In the genomic region with DNA sequence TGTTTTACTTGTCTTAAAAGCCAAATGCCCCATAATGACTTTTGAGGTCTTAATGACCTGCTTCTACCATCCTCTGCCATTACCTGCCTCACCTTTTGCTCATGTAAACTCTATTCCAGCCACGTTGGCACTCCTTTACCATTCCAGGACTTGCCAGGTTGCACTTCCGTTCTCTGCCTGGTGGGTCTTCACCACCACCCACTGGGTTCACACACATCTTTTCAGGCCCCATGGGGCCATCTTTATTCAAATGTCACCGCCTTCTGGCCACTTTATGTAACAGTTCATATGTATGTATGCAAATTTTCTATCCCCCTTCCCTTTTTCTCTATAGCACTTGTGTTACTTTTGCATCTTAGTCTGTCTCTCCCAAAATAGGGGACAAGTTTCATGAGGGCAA, we compare ENCODE assay signal across 11 cellular contexts. TPM values are rescaled to one million over a fixed set of nuclear protein-coding genes. Genes with fewer than 3 reads are reported as not detected.
DNase-seq lines count a peak whose midpoint lies in the region; ATAC-seq and TF ChIP-seq lines count a peak whose summit lies in the region.
"Had no signal": no experiment of that assay in that cellular context is flagged by ENCODE, and none has a peak within 500 bp of the region (broad histone marks: within the 10 kb centered on the region; RNA-seq: fewer than 3 reads in every experiment).

No MANE protein-coding gene starts in this region.

- peaks cover 39% of the 10 kb centered on the region for H3K36me3 Mint-ChIP-seq in natural killer cell
- H3K36me3 Mint-ChIP-seq in natural killer cell treated with Interleukin-12 subunit alpha and Interleukin-12 subunit beta and Interleukin-15 and Interleukin-18, amount 100 ng/mL, for 72 hours, result peaks cover 39% of the 10 kb centered on the region

- no peaks in the 10 kb centered on the region for H3K4me1 Mint-ChIP-seq in natural killer cell
- H3K4me1 Mint-ChIP-seq in natural killer cell treated with Interleukin-12 subunit alpha and Interleukin-12 subunit beta and Interleukin-15 and Interleukin-18, amount 100 ng/mL, for 72 hours (ENCODE audit: low read depth in 2 of 2), result peaks cover 0 to 7% of the 10 kb centered on the region in 2 donors

- H3F3A ChIP-seq in PC-3 (ENCODE audit: low read length, unreplicated experiment), result peaks cover 8% of the 10 kb centered on the region

- no peak overlapping the region for H3K4me3 Mint-ChIP-seq in natural killer cell
- no peak overlapping the region for H3K4me3 Mint-ChIP-seq in natural killer cell treated with Interleukin-12 subunit alpha and Interleukin-12 subunit beta and Interleukin-15 and Interleukin-18, amount 100 ng/mL, for 72 hours
- H3K4me3 Mint-ChIP-seq: stimulated activated naive CD8-positive, alpha-beta T cell treated with anti-CD3 and anti-CD28 coated beads, Interleukin-15, Interleukin-2, amounts not matched to agents 100 ng/mL and 50 ng/mL, for 24 hours had no signal

- POLR2A ChIA-PET in PC-3 (lab: Charles Lee; ENCODE audit: unreplicated experiment), result no interaction called here

- H3K79me2 ChIP-seq in PC-3 (ENCODE audit: low read length), result peaks cover 4% of the 10 kb centered on the region; the same call in 1 of the 2 replicates

- peak overlapping the region; percentile 3 for H3K27ac Mint-ChIP-seq in natural killer cell
- H3K27ac Mint-ChIP-seq in natural killer cell treated with Interleukin-12 subunit alpha and Interleukin-12 subunit beta and Interleukin-15 and Interleukin-18, amount 100 ng/mL, for 72 hours, result peak overlapping the region in 1 of 2 donors; percentile 1

- intact Hi-C loops in natural killer cell (cut with micrococcal nuclease), result no loop called here
- intact Hi-C loops in PC-3 (cut with micrococcal nuclease), result loop anchor here (1.0 to 5.0 kb wide), 6 partner anchors 34 to 236 kb away; partner anchors contain the start of gene ATP2A2

- peak overlapping the region; percentile 73 for H3K27ac ChIP-seq in PC-3 (ENCODE audit: low read length)
- H3K27ac ChIP-seq: SK-N-MC had no signal

- H3K36me3 ChIP-seq in PC-3 (ENCODE audit: low read depth, low read length), result peaks cover 97% of the 10 kb centered on the region

- TF ChIP-seq CTCF in natural killer cell (IDR thresholded peaks at IDR 0.05), result no peak
- peak; percentile 61 for TF ChIP-seq CTCF in PC-3 (conservative IDR thresholded peaks at IDR 0.05; ENCODE audit: low read depth, low read length)
- peak; percentile 23 for TF ChIP-seq CTCF in fibroblast of pulmonary artery (IDR thresholded peaks at IDR 0.05; ENCODE audit: low read length, missing control alignments)

- H3K4me1 ChIP-seq in PC-3 (ENCODE audit: insufficient read depth, low read length), result peaks cover 21% of the 10 kb centered on the region

- ATAC-seq in natural killer cell (no peak), PC-3 (peak; percentile 8; the same call in 1 of the 2 replicates), GM18858 (IDR thresholded peaks at IDR 0.05; ENCODE audit: unreplicated experiment) (no peak), HG03378 (IDR thresholded peaks at IDR 0.05; ENCODE audit: unreplicated experiment) (no peak), GM18502 (IDR thresholded peaks at IDR 0.05; ENCODE audit: poor library complexity, unreplicated experiment) (no peak)
- ATAC-seq in natural killer cell treated with Interleukin-12 subunit alpha and Interleukin-12 subunit beta and Interleukin-15 and Interleukin-18, amount 100 ng/mL, for 72 hours, result no peak

- H3K4me2 ChIP-seq in PC-3 (ENCODE audit: low read length), result peak overlapping the region; percentile 12

- no peaks in the 10 kb centered on the region for H3K27me3 Mint-ChIP-seq in natural killer cell (ENCODE audit: low read depth in 2 of 2)
- no peaks in the 10 kb centered on the region for H3K27me3 Mint-ChIP-seq in natural killer cell treated with Interleukin-12 subunit alpha and Interleukin-12 subunit beta and Interleukin-15 and Interleukin-18, amount 100 ng/mL, for 72 hours
- H3K27me3 Mint-ChIP-seq: stimulated activated naive CD8-positive, alpha-beta T cell treated with anti-CD3 and anti-CD28 coated beads, Interleukin-15, Interleukin-2, amounts not matched to agents 100 ng/mL and 50 ng/mL, for 24 hours had no signal

- no peaks in the 10 kb centered on the region for H3K9me3 ChIP-seq in PC-3 (ENCODE audit: low read length)

- CTCF ChIA-PET in PC-3 (lab: Charles Lee), result no interaction called here

- BruUV-seq in PC-3 (replicated peaks; lab: Mats Ljungman, UMichigan), result no TSS peak

- H3K4me3 ChIP-seq in PC-3 (ENCODE audit: low read length) (no peak overlapping the region), fibroblast of pulmonary artery (replicated peaks; ENCODE audit: low read depth, low read length) (no peak overlapping the region)
- H3K4me3 ChIP-seq: SK-N-MC had no signal

- H3K9me3 Mint-ChIP-seq in natural killer cell, result no peaks in the 10 kb centered on the region
- no peaks in the 10 kb centered on the region for H3K9me3 Mint-ChIP-seq in natural killer cell treated with Interleukin-12 subunit alpha and Interleukin-12 subunit beta and Interleukin-15 and Interleukin-18, amount 100 ng/mL, for 72 hours
- H3K9me3 Mint-ChIP-seq: stimulated activated naive CD8-positive, alpha-beta T cell treated with anti-CD3 and anti-CD28 coated beads, Interleukin-15, Interleukin-2, amounts not matched to agents 100 ng/mL and 50 ng/mL, for 24 hours had no signal

- H3K27me3 ChIP-seq in PC-3 (ENCODE audit: low read length), result no peaks in the 10 kb centered on the region

- no peak overlapping the region for H2AFZ ChIP-seq in PC-3 (ENCODE audit: low read length)

- DNase-seq in natural killer cell (no peak), PC-3 (peak; percentile 25), fibroblast of pulmonary artery (ENCODE audit: low read depth) (peak; percentile 29)
- no peak for DNase-seq in natural killer cell treated with Interleukin-12 subunit alpha and Interleukin-12 subunit beta and Interleukin-15 and Interleukin-18, amount 100 ng/mL, for 72 hours (ENCODE audit: low spot score)
- no peak for DNase-seq in activated CD8-positive, alpha-beta memory T cell treated with anti-CD3 and anti-CD28 coated beads, Interleukin-2, amount 50 U/mL, for 48 hours
- DNase-seq: activated naive CD4-positive, alpha-beta T cell had no signal

- H4K20me1 ChIP-seq in PC-3 (ENCODE audit: low read length), result no peaks in the 10 kb centered on the region

- H3K9ac ChIP-seq in PC-3 (ENCODE audit: low read length), result peak overlapping the region; percentile 18; the same call in 1 of the 2 replicates

- H3K9me2 ChIP-seq in PC-3 (replicated peaks; ENCODE audit: low read length), result no peaks in the 10 kb centered on the region

RNA-seq across cellular contexts. Expression of gene ATP2A2, which starts 57.7 kb away (rescaled TPM):
- total RNA-seq in natural killer cell (100 to 1,000 TPM; 118 to 140 (median 123) TPM), PC-3 (2014; rRNA removed) (174 and 211 TPM in 2 replicates)
- total RNA-seq in natural killer cell treated with Interleukin-12 subunit alpha and Interleukin-12 subunit beta and Interleukin-15 and Interleukin-18, amount 100 ng/mL, for 72 hours, result 100 to 1,000 TPM; 247 to 359 TPM

Comparison
In these comparisons a context has a peak if more than half of its experiments do, and no peak if none do; other contexts are left out.
1. DNase-seq: peak in PC-3 (single experiment) and fibroblast of pulmonary artery (single experiment); none in natural killer cell (single experiment), natural killer cell treated with Interleukin-12 subunit alpha and Interleukin-12 subunit beta and Interleukin-15 and Interleukin-18, amount 100 ng/mL, for 72 hours (single experiment) and activated CD8-positive, alpha-beta memory T cell treated with anti-CD3 and anti-CD28 coated beads, Interleukin-2, amount 50 U/mL, for 48 hours (single experiment).